24 cellular contexts compared by ENCODE assay signal in the genomic region with DNA sequence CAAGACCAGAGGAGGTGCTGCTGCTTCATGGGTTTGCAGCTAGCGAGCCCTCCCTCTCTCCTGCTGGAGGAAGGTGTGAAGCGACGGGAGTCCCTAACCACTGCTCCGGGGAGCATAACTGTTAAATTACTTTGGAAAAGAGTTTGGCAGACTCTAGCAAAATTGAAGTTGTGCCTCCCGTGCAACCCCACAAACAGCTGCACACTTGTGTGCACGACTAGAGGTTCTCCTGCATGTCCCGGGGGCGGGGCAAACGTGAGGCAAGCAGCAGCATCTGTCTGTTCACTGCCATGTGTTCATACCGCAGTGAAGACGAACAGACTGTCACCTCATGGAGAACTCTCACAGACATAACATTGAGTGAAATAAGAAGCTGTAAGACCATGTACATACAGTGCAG.
"Had no signal": no experiment of that assay in that cellular context is flagged by ENCODE, and none has a peak within 500 bp of the region (broad histone marks: within the 10 kb centered on the region; RNA-seq: fewer than 3 reads in every experiment).

No MANE protein-coding gene starts in this region.

- H3K27me3 Mint-ChIP-seq: activated CD4-positive, alpha-beta T cell treated with anti-CD3 and anti-CD28 coated beads, Interleukin-2, amount 10 ng/mL, durations not matched to agents 7 days and 5 days; activated T-cell treated with anti-CD3 and anti-CD28 coated beads, Interleukin-2, amount 50 U/mL, for 24 hours; T-cell had no signal

- H3K9me3 ChIP-seq: lower lobe of right lung, right atrium auricular region, upper lobe of right lung had no signal

- H3K27ac Mint-ChIP-seq: endodermal cell, mesothelial cell of epicardium had no signal

- H3K4me3 ChIP-seq: cardiac muscle cell, lower lobe of right lung, right atrium auricular region, upper lobe of right lung had no signal

- H3K27me3 ChIP-seq: cardiac muscle cell, right atrium auricular region, upper lobe of right lung had no signal

- H3K9me3 Mint-ChIP-seq: activated CD4-positive, alpha-beta T cell treated with anti-CD3 and anti-CD28 coated beads, Interleukin-2, amount 10 ng/mL, durations not matched to agents 7 days and 5 days; activated T-cell treated with anti-CD3 and anti-CD28 coated beads, Interleukin-2, amount 50 U/mL, for 24 hours; activated T-helper 2 cell treated with anti-CD3 and anti-CD28 coated beads, Interferon-gamma antibody, Interleukin-2, Interleukin-4, amounts not matched to agents 10 μg/mL and 5 μg/mL and 100 μg/mL, durations not matched to agents 14 hours and 24 hours and 36 hours; endodermal cell; mesothelial cell of epicardium; nephron progenitor cell; T-cell had no signal

- DNase-seq: activated CD4-positive, alpha-beta T cell treated with anti-CD3 and anti-CD28 coated beads, Interleukin-2, amount 10 ng/mL, durations not matched to agents 7 days and 5 days; activated CD4-positive, CD25-positive, alpha-beta regulatory T cell; activated CD8-positive, alpha-beta T cell treated with anti-CD3 and anti-CD28 coated beads, Interleukin-2, amount 10 ng/mL, durations not matched to agents 7 days and 5 days; activated naive CD4-positive, alpha-beta T cell treated with anti-CD3 and anti-CD28 coated beads, Interleukin-2, amount 50 U/mL, for 16 hours; activated T-cell treated with anti-CD3 and anti-CD28 coated beads, Interleukin-2, amount 50 U/mL, for 24 hours; amygdala; endodermal cell; hippocampal formation; islet precursor cell; lower lobe of right lung; nephron progenitor cell; occipital lobe; small intestine; stimulated activated CD4-positive, alpha-beta T cell treated with anti-CD3 and anti-CD28 coated beads, Interleukin-4, amount 100 ng/mL, for 4 hours; stimulated activated naive CD4-positive, alpha-beta T cell; T-cell; T-helper 9 cell; upper lobe of right lung had no signal

- H3K27ac ChIP-seq: cardiac muscle cell, epithelial cell of prostate, lower lobe of right lung, right atrium auricular region, upper lobe of right lung had no signal

- H3K4me3 Mint-ChIP-seq: activated CD4-positive, alpha-beta T cell treated with anti-CD3 and anti-CD28 coated beads, Interleukin-2, amount 10 ng/mL, durations not matched to agents 7 days and 5 days; activated CD8-positive, alpha-beta T cell treated with anti-CD3 and anti-CD28 coated beads, Interleukin-2, amount 10 ng/mL, durations not matched to agents 7 days and 5 days; activated T-cell treated with anti-CD3 and anti-CD28 coated beads, Interleukin-2, amount 50 U/mL, for 24 hours; endodermal cell; mesothelial cell of epicardium; nephron progenitor cell had no signal

- H3K4me1 ChIP-seq: lower lobe of right lung, right atrium auricular region, upper lobe of right lung had no signal

- ATAC-seq: lower lobe of right lung, SK-N-SH treated with all-trans-retinoic acid at 6 μM for 48 hours, T-cell had no signal

- H3K4me1 Mint-ChIP-seq: endodermal cell, mesothelial cell of epicardium, nephron progenitor cell had no signal
